17 cellular contexts compared by ENCODE assay signal in the genomic region with DNA sequence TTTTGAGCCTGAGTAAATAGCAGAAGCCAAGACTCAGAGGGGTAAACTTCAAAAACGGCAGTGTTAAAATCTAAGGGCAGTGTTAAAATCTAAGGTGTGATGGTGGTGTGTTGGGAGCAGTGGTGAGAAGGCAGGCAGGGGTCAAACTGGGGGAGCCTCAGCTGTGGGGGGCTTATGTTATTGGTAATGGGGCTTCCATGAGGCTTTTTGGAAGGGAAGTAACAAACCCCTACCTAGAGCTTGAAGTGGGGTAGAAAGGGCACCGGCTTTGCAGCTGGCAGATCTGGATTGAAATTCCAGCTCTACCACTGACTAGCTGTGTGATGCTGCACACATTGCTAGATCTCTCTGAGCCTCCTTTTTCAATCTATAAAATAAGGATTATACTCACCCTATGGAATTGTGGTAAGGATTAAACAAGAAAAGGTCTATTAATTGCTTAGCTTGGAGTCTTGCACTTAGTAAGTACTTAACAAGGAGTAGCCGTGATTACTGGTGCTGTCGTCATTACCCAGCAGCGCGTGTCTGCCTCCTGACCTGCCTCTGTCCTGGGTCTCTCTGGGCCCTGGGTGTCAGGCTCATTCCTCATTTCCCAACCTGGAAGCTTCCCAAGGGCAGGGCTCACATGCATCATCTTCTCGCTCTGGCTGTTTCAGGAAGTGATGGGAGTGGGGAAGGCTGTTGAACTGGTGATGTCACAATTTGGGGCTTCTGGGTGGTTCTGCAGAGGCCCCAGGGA. TPM values are rescaled to one million over a fixed set of nuclear protein-coding genes. Genes with fewer than 3 reads are reported as not detected.
DNase-seq lines count a peak whose midpoint lies in the region; ATAC-seq and TF ChIP-seq lines count a peak whose summit lies in the region.
"Had no signal": no experiment of that assay in that cellular context is flagged by ENCODE, and none has a peak within 500 bp of the region (broad histone marks: within the 10 kb centered on the region; RNA-seq: fewer than 3 reads in every experiment).

No MANE protein-coding gene starts in this region.

- no peaks in the 10 kb centered on the region for H3K27me3 Mint-ChIP-seq in WTC11 (ENCODE audit: low read depth)

- ATAC-seq in WTC11 = no peak
- no peak for ATAC-seq in left colon
- ATAC-seq: naive thymus-derived CD4-positive, alpha-beta T cell had no signal

- POLR2A ChIA-PET in WTC11 (lab: Charles Lee) = interaction anchor here (0.5 kb wide), 1 partner anchor 87 kb away, joined by 4 read pairs; no protein-coding TSS in a partner anchor

- no peaks in the 10 kb centered on the region for H3K36me3 ChIP-seq in spleen

- DNase-seq in NCI-H82 (lab: John Stamatoyannopoulos, UW) (peak; percentile 45), NCI-H82 treated with DMSO at 0.1 percent for 48 hours (lab: John Stamatoyannopoulos, UW; ENCODE audit: unreplicated experiment) (no peak), WTC11 (ENCODE audit: low spot score) (peak; percentile 6), fibroblast of the aortic adventitia (ENCODE audit: low read depth) (peak; percentile 93), spleen (peak; percentile 41), left colon (no peak), NCI-H2081 (lab: John Stamatoyannopoulos, UW) (no peak), GM13976 (ENCODE audit: low spot score) (no peak)
- DNase-seq: 8988T; anterior cingulate cortex; DMS153; effector memory CD4-positive, alpha-beta T cell; Karpas-422; naive thymus-derived CD4-positive, alpha-beta T cell; NCI-H345 had no signal

- CTCF ChIA-PET in WTC11 (lab: Charles Lee) = interaction anchor here (1.2 to 7.8 kb wide), 7 partner anchors 9 to 151 kb away, joined by 3 to 60 read pairs (median 5); no protein-coding TSS in a partner anchor

- in situ Hi-C loops in GM13976 (cut with MboI; ENCODE audit: low sequenced_read_pairs, unreplicated experiment) = no loop called here

- peaks cover 13% of the 10 kb centered on the region for H3K4me1 Mint-ChIP-seq in WTC11

- H3K4me3 Mint-ChIP-seq in WTC11 = no peak overlapping the region
- H3K4me3 Mint-ChIP-seq: naive thymus-derived CD4-positive, alpha-beta T cell; type B pancreatic cell had no signal

- intact Hi-C loops in spleen (cut with DNase I; ENCODE audit: low total_unique reads) (no loop called here), left colon (cut with DNase I, micrococcal nuclease) (no loop called here)

- TF ChIP-seq CTCF in WTC11 (IDR thresholded peaks at IDR 0.05) = no peak
- no peak for TF ChIP-seq CTCF in fibroblast of the aortic adventitia (IDR thresholded peaks at IDR 0.05; ENCODE audit: insufficient read depth, low read length)
- TF ChIP-seq CTCF in spleen (IDR thresholded peaks at IDR 0.05 in 8 of 11, conservative IDR thresholded peaks at IDR 0.05 in 3 of 11) = no peak
- TF ChIP-seq CTCF in GM13976 (IDR thresholded peaks at IDR 0.05; ENCODE audit: borderline replicate concordance, control extremely low read depth, extremely low read depth, insufficient read depth, missing control alignments) = no peak

- no peak overlapping the region for H3K4me3 ChIP-seq in fibroblast of the aortic adventitia (ENCODE audit: low read depth, low read length)
- H3K4me3 ChIP-seq in spleen = no peak overlapping the region

- H3K27me3 ChIP-seq in spleen (replicated peaks in 1 of 7) = peaks cover 0 to 29% (median 0%) of the 10 kb centered on the region in 7 donors

- H3K36me3 Mint-ChIP-seq in WTC11 = no peaks in the 10 kb centered on the region
- H3K36me3 Mint-ChIP-seq: naive thymus-derived CD4-positive, alpha-beta T cell; type B pancreatic cell had no signal

- TF ChIP-seq POLR2A in spleen (IDR thresholded peaks at IDR 0.05) = no peak

- no peak overlapping the region for H3K27ac Mint-ChIP-seq in WTC11
- H3K27ac Mint-ChIP-seq: type B pancreatic cell had no signal

- no peaks in the 10 kb centered on the region for H3K9me3 Mint-ChIP-seq in WTC11
- H3K9me3 Mint-ChIP-seq: naive thymus-derived CD4-positive, alpha-beta T cell; type B pancreatic cell had no signal

- peaks cover 0 to 30% (median 13%) of the 10 kb centered on the region in 6 donors for H3K4me1 ChIP-seq in spleen

- no peak overlapping the region for H3K27ac ChIP-seq in spleen

- no peaks in the 10 kb centered on the region for H3K9me3 ChIP-seq in spleen

- 75 to 89% (median 78%) methylated on average over 7 of the region's 7 CpGs for WGBS in spleen, 5 donors

TF ChIP-seq in WTC11, 78 proteins besides CTCF, POLR2A, EP300 and RAD21:
- TF ChIP-seq, protein P1, sequence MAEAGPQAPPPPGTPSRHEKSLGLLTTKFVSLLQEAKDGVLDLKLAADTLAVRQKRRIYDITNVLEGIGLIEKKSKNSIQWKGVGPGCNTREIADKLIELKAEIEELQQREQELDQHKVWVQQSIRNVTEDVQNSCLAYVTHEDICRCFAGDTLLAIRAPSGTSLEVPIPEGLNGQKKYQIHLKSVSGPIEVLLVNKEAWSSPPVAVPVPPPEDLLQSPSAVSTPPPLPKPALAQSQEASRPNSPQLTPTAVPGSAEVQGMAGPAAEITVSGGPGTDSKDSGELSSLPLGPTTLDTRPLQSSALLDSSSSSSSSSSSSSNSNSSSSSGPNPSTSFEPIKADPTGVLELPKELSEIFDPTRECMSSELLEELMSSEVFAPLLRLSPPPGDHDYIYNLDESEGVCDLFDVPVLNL (CRISPR knock-in tag; IDR thresholded peaks at IDR 0.05; ENCODE audit: borderline replicate concordance, low read depth) = no peak
- no peak for TF ChIP-seq CBFB (CRISPR knock-in tag; IDR thresholded peaks at IDR 0.05; ENCODE audit: low read depth)
- no peak for TF ChIP-seq HMGA2 (CRISPR knock-in tag; IDR thresholded peaks at IDR 0.05)
- TF ChIP-seq ZNF232 (CRISPR knock-in tag; IDR thresholded peaks at IDR 0.05) = no peak
- TF ChIP-seq SMAD4 (CRISPR knock-in tag; IDR thresholded peaks at IDR 0.05) = no peak
- TF ChIP-seq GRHL2 (CRISPR knock-in tag; IDR thresholded peaks at IDR 0.05; ENCODE audit: insufficient replicate concordance, severe bottlenecking) = no peak
- TF ChIP-seq, protein P2, sequence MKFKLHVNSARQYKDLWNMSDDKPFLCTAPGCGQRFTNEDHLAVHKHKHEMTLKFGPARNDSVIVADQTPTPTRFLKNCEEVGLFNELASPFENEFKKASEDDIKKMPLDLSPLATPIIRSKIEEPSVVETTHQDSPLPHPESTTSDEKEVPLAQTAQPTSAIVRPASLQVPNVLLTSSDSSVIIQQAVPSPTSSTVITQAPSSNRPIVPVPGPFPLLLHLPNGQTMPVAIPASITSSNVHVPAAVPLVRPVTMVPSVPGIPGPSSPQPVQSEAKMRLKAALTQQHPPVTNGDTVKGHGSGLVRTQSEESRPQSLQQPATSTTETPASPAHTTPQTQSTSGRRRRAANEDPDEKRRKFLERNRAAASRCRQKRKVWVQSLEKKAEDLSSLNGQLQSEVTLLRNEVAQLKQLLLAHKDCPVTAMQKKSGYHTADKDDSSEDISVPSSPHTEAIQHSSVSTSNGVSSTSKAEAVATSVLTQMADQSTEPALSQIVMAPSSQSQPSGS (CRISPR knock-in tag; IDR thresholded peaks at IDR 0.05; ENCODE audit: borderline replicate concordance, low read depth) = no peak
- no peak for TF ChIP-seq SOX15 (CRISPR knock-in tag; IDR thresholded peaks at IDR 0.05)
- no peak for TF ChIP-seq TEAD1 (CRISPR knock-in tag; IDR thresholded peaks at IDR 0.05)
- TF ChIP-seq NFYB (CRISPR knock-in tag; conservative IDR thresholded peaks at IDR 0.05; ENCODE audit: low read depth) = no peak
- TF ChIP-seq SP1 (CRISPR knock-in tag; conservative IDR thresholded peaks at IDR 0.05) = no peak
- no peak for TF ChIP-seq ZNF138 (CRISPR knock-in tag; conservative IDR thresholded peaks at IDR 0.05)
- TF ChIP-seq TP53 (CRISPR knock-in tag; IDR thresholded peaks at IDR 0.05) = no peak
- no peak for TF ChIP-seq PRDM15 (CRISPR knock-in tag; IDR thresholded peaks at IDR 0.05)
- TF ChIP-seq TEAD4 (CRISPR knock-in tag; IDR thresholded peaks at IDR 0.05) = no peak

RNA-seq across cellular contexts. Expression of gene KRT80, which starts 18.5 kb away (rescaled TPM):
- total RNA-seq in WTC11 (2021) = 0.09 to 0.11 TPM (median 0.11 TPM) in 3 replicates
- total RNA-seq in fibroblast of the aortic adventitia (ENCODE audit: low replicate concordance) = 0.25 and 0.36 TPM in 2 replicates
- total RNA-seq in spleen = under 1 TPM in 2 of 7 donors, not detected in 5; 0.17 to 0.37 TPM
- under 1 TPM in 1 of 3 donors, not detected in 2; 0.03 TPM for polyA plus RNA-seq in spleen
- 1 to 10 TPM in 1 of 2 donors, not detected in 1; 1.1 TPM for total RNA-seq in left colon
- polyA plus RNA-seq: naive thymus-derived CD4-positive, alpha-beta T cell had no signal

RNA-seq across cellular contexts. Expression of gene KRT7, which starts 22.7 kb away (rescaled TPM):
- total RNA-seq in WTC11 (2021) (10.6 to 11.5 TPM (median 11.4 TPM) in 3 replicates), fibroblast of the aortic adventitia (ENCODE audit: low replicate concordance) (1.4 and 20.0 TPM in 2 replicates), spleen (1 to 10 TPM in 1 of 7 donors, under 1 TPM in 3, not detected in 3; 0.73 to 1.5 (median 0.83) TPM), left colon (under 1 TPM; 0.78 to 0.89 TPM)
- 1 to 10 TPM; 1.2 to 1.9 (median 1.6) TPM for polyA plus RNA-seq in spleen
- total RNA-seq: skeletal muscle tissue had no signal
- polyA plus RNA-seq: naive thymus-derived CD4-positive, alpha-beta T cell had no signal

Comparison
In these comparisons a context has a peak if more than half of its experiments do, and no peak if none do; other contexts are left out.
1. DNase-seq: peak in NCI-H82 (single experiment), WTC11 (single experiment), fibroblast of the aortic adventitia (single experiment) and spleen (single experiment); none in NCI-H82 treated with DMSO at 0.1 percent for 48 hours (single experiment), left colon (0 of 2), NCI-H2081 (0 of 2) and GM13976 (single experiment).